Comparison of ENCODE assay signal across 16 cellular contexts in genomic region chr6:121770943-121771342, GRCh38.
DNase-seq lines count a peak whose midpoint lies in the region; ATAC-seq and TF ChIP-seq lines count a peak whose summit lies in the region.
"Had no signal": no experiment of that assay in that cellular context is flagged by ENCODE, and none has a peak within 500 bp of the region (broad histone marks: within the 10 kb centered on the region; RNA-seq: fewer than 3 reads in every experiment).

No MANE protein-coding gene starts in this region.

- DNase-seq in activated T-cell treated with anti-CD3 and anti-CD28 coated beads, Interleukin-2, amount 50 U/mL, for 72 hours = no peak
- DNase-seq in activated T-cell treated with anti-CD3 and anti-CD28 coated beads for 4 hours (no peak), PC-3 (peak; percentile 27), esophagus squamous epithelium (lab: John Stamatoyannopoulos, UW) (no peak), putamen (ENCODE audit: low spot score) (no peak), HuH-7 (ENCODE audit: low spot score) (no peak)
- no peak for DNase-seq in stimulated activated naive CD8-positive, alpha-beta T cell treated with anti-CD3 and anti-CD28 coated beads, Interleukin-15, Interleukin-2, amounts not matched to agents 100 U/mL and 50 U/mL, for 24 hours
- DNase-seq: activated CD4-positive, alpha-beta T cell treated with anti-CD3 and anti-CD28 coated beads for 1 hour; COR-L47; NCI-H1694; pancreas; stimulated activated CD8-positive, alpha-beta memory T cell treated with anti-CD3 and anti-CD28 coated beads, Interleukin-4, amount 100 ng/mL, for 48 hours; uterus had no signal

- no TSS peak for BruUV-seq in PC-3 (replicated peaks; lab: Mats Ljungman, UMichigan)

- no peaks in the 10 kb centered on the region for H3K36me3 Mint-ChIP-seq in activated T-cell treated with anti-CD3 and anti-CD28 coated beads, Interleukin-2, amount 50 U/mL, for 72 hours (ENCODE audit: insufficient read depth in 2 of 2)

- no peaks in the 10 kb centered on the region for H3K36me3 ChIP-seq in PC-3 (ENCODE audit: low read depth, low read length)
- H3K36me3 ChIP-seq in esophagus squamous epithelium = no peaks in the 10 kb centered on the region
- H3K36me3 ChIP-seq: esophagus muscularis mucosa, pancreas, uterus had no signal

- H3K27me3 ChIP-seq in PC-3 (ENCODE audit: low read length) = no peaks in the 10 kb centered on the region
- H3K27me3 ChIP-seq in esophagus squamous epithelium = no peaks in the 10 kb centered on the region
- H3K27me3 ChIP-seq: esophagus muscularis mucosa, pancreas, uterus had no signal

- no peaks in the 10 kb centered on the region for H3K27me3 Mint-ChIP-seq in activated T-cell treated with anti-CD3 and anti-CD28 coated beads, Interleukin-2, amount 50 U/mL, for 72 hours (ENCODE audit: low read depth)

- TF ChIP-seq POLR2A in esophagus squamous epithelium (IDR thresholded peaks at IDR 0.05) = no peak

- H3K9ac ChIP-seq in PC-3 (ENCODE audit: low read length) = no peak overlapping the region

- H3K9me3 Mint-ChIP-seq in activated T-cell treated with anti-CD3 and anti-CD28 coated beads, Interleukin-2, amount 50 U/mL, for 72 hours = no peaks in the 10 kb centered on the region

- ATAC-seq in activated T-cell treated with anti-CD3 and anti-CD28 coated beads, Interleukin-2, amount 50 U/mL, for 72 hours (replicated peaks in 1 of 2) = peak; percentile 84 to 88
- ATAC-seq in HG03045 (IDR thresholded peaks at IDR 0.05; ENCODE audit: unreplicated experiment) = peak; percentile 41
- ATAC-seq in PC-3 = peak; percentile 48; the same call in 1 of the 2 replicates
- ATAC-seq in stimulated activated naive CD8-positive, alpha-beta T cell treated with anti-CD3 and anti-CD28 coated beads, Interleukin-15, Interleukin-2, amounts not matched to agents 100 U/mL and 50 U/mL, for 24 hours = peak; percentile 75
- ATAC-seq: A549, pancreas had no signal

- no peaks in the 10 kb centered on the region for H4K20me1 ChIP-seq in PC-3 (ENCODE audit: low read length)

- no peaks in the 10 kb centered on the region for H3F3A ChIP-seq in PC-3 (ENCODE audit: low read length, unreplicated experiment)

- TF ChIP-seq CTCF in PC-3 (conservative IDR thresholded peaks at IDR 0.05; ENCODE audit: low read depth, low read length) (no peak), esophagus squamous epithelium (IDR thresholded peaks at IDR 0.05) (no peak)

- no peak overlapping the region for H3K4me3 ChIP-seq in PC-3 (ENCODE audit: low read length)
- H3K4me3 ChIP-seq in esophagus squamous epithelium = no peak overlapping the region
- H3K4me3 ChIP-seq: A549, esophagus muscularis mucosa, pancreas, uterus had no signal

- H3K27ac Mint-ChIP-seq in activated T-cell treated with anti-CD3 and anti-CD28 coated beads, Interleukin-2, amount 50 U/mL, for 72 hours = no peak overlapping the region

- WGBS in esophagus squamous epithelium, 2 donors = 40 to 62% methylated on average over 2 of the region's 2 CpGs

- H3K4me2 ChIP-seq in PC-3 (ENCODE audit: low read length) = no peak overlapping the region
- H3K4me2 ChIP-seq: A549 had no signal

- CTCF ChIA-PET in PC-3 (lab: Charles Lee) = no interaction called here

- H3K79me2 ChIP-seq in PC-3 (ENCODE audit: low read length) = no peaks in the 10 kb centered on the region

- no peak overlapping the region for H3K4me3 Mint-ChIP-seq in activated T-cell treated with anti-CD3 and anti-CD28 coated beads, Interleukin-2, amount 50 U/mL, for 72 hours

- POLR2A ChIA-PET in PC-3 (lab: Charles Lee; ENCODE audit: unreplicated experiment) = no interaction called here

- no peaks in the 10 kb centered on the region for H3K9me2 ChIP-seq in PC-3 (replicated peaks; ENCODE audit: low read length)

- H3K27ac ChIP-seq in PC-3 (ENCODE audit: low read length) (no peak overlapping the region), esophagus squamous epithelium (no peak overlapping the region)
- H3K27ac ChIP-seq: A549, esophagus muscularis mucosa, pancreas, uterus had no signal

- H3K4me1 ChIP-seq in PC-3 (ENCODE audit: insufficient read depth, low read length) = 0 out of 2 replicates have a peak, but pooled peaks cover 3% of the 10 kb centered on the region
- no peaks in the 10 kb centered on the region for H3K4me1 ChIP-seq in esophagus squamous epithelium
- H3K4me1 ChIP-seq: A549, pancreas, uterus had no signal

- intact Hi-C loops in PC-3 (cut with micrococcal nuclease) (no loop called here), esophagus squamous epithelium (cut with DNase I) (no loop called here)

- H3K9me3 ChIP-seq in PC-3 (ENCODE audit: low read length) (no peaks in the 10 kb centered on the region), esophagus squamous epithelium (no peaks in the 10 kb centered on the region)
- H3K9me3 ChIP-seq: A549, esophagus muscularis mucosa, pancreas, uterus had no signal

- H2AFZ ChIP-seq in PC-3 (ENCODE audit: low read length) = no peak overlapping the region

- peaks cover 17% of the 10 kb centered on the region for H3K4me1 Mint-ChIP-seq in activated T-cell treated with anti-CD3 and anti-CD28 coated beads, Interleukin-2, amount 50 U/mL, for 72 hours (ENCODE audit: low read depth)
